6 cellular contexts compared by ENCODE assay signal in the genomic region with DNA sequence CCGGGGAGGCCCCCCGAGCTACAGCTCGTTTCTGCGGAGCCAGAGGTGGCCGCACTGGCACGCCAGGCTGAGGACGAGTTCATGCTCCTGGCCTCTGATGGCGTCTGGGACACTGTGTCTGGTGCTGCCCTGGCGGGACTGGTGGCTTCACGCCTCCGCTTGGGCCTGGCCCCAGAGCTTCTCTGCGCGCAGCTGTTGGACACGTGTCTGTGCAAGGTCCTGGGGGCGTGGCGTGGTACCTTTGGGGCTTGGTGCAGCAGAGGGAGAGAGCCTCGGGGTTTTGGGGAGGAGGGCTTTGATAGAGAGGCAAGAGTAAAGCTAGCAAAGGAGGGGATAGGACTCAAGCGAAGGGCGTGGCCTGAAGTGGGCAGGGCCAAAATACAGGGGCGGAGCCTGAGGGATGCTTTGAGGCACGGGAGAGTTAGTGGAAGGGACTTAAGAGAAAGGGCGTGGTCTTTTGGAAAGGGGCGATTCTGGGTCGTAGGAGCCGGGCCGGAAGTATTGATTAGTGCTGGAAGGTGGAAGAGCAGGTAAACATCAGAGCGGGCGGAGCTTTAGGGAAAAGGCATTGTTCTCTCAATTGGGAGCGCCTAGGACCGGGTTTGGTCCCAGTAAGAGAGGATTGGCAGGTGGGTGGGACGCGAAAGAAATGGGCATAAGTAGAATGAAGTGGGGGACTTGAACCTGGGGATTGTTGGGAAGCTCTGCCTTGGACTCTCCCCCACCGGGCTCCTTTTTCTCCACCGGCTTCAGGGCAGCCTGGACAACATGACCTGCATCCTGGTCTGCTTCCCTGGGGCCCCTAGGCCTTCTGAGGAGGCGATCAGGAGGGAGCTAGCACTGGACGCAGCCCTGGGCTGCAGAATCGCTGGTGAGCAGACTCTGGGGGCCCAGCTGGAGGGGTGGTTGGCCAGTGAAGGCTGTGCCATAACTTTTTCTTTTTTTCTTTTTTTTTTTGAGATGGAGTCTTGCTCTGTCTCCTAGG. TPM values are rescaled to one million over a fixed set of nuclear protein-coding genes. Genes with fewer than 3 reads are reported as not detected.
DNase-seq lines count a peak whose midpoint lies in the region; ATAC-seq lines count a peak whose summit lies in the region.

No MANE protein-coding gene starts in this region.

- ATAC-seq in left ventricle myocardium superior (peak; percentile 3), HG03432 (IDR thresholded peaks at IDR 0.05; ENCODE audit: unreplicated experiment) (no peak)
- peak; percentile 47 for ATAC-seq in stimulated activated naive CD8-positive, alpha-beta T cell treated with anti-CD3 and anti-CD28 coated beads, Interleukin-15, Interleukin-2, amounts not matched to agents 100 U/mL and 50 U/mL, for 24 hours

- intact Hi-C loops in left ventricle myocardium superior (cut with micrococcal nuclease), result no loop called here

- DNase-seq in HT-29 (ENCODE audit: low spot score) (peak; percentile 79), left ventricle myocardium superior (peak; percentile 57), globus pallidus (ENCODE audit: low spot score) (no peak)
- DNase-seq in activated CD4-positive, alpha-beta T cell treated with anti-CD3 and anti-CD28 coated beads for 48 hours, result peak; percentile 88
- DNase-seq in stimulated activated naive CD8-positive, alpha-beta T cell treated with anti-CD3 and anti-CD28 coated beads, Interleukin-15, Interleukin-2, amounts not matched to agents 100 U/mL and 50 U/mL, for 24 hours, result peak; percentile 81

RNA-seq across cellular contexts. Expression of a gene that starts 1.2 kb away (rescaled TPM):
- total RNA-seq in HT-29 (2014; rRNA removed; shearing (Covaris generic)), result 9.8 and 15.3 TPM in 2 replicates
- 0.57 TPM for total RNA-seq in left ventricle myocardium superior

RNA-seq across cellular contexts. Expression of a gene that starts 2.6 kb away (rescaled TPM):
- 11.4 and 15.4 TPM in 2 replicates for total RNA-seq in HT-29 (2014; rRNA removed; shearing (Covaris generic))
- 29.8 TPM for total RNA-seq in left ventricle myocardium superior

RNA-seq across cellular contexts. Expression of a gene that starts 7.8 kb away (rescaled TPM):
- total RNA-seq in HT-29 (2014; rRNA removed; shearing (Covaris generic)), result 443 and 506 TPM in 2 replicates
- 43.3 TPM for total RNA-seq in left ventricle myocardium superior

RNA-seq across cellular contexts. Expression of a gene that starts 31.7 kb away (rescaled TPM):
- total RNA-seq in HT-29 (2014; rRNA removed; shearing (Covaris generic)), result 218 and 253 TPM in 2 replicates
- 0.79 TPM for total RNA-seq in left ventricle myocardium superior

Comparison
In these comparisons a context has a peak if more than half of its experiments do, and no peak if none do; other contexts are left out.
1. RNA of a gene that starts 7.8 kb away (total RNA-seq): 443 to 506 TPM in HT-29; 43.3 TPM in left ventricle myocardium superior (single experiment); every median in the first group is over 10 times any median in the second.